Comparison of ENCODE assay signal across 10 cellular contexts in genomic region chr7:21967500-21968099, GRCh38. TPM values are rescaled to one million over a fixed set of nuclear protein-coding genes. Genes with fewer than 3 reads are reported as not detected.
DNase-seq lines count a peak whose midpoint lies in the region; ATAC-seq and TF ChIP-seq lines count a peak whose summit lies in the region.
"Had no signal": no experiment of that assay in that cellular context is flagged by ENCODE, and none has a peak within 500 bp of the region (broad histone marks: within the 10 kb centered on the region; RNA-seq: fewer than 3 reads in every experiment).

No MANE protein-coding gene starts in this region.

- no peak overlapping the region for H3K4me3 Mint-ChIP-seq in activated T-cell treated with anti-CD3 and anti-CD28 coated beads, Interleukin-2, amount 50 U/mL, for 24 hours
- H3K4me3 Mint-ChIP-seq in natural killer cell = peak overlapping the region; percentile 78

- peak overlapping the region; percentile 80; the same call in 1 of the 2 replicates for H2AFZ ChIP-seq in Karpas-422 (ENCODE audit: low read length)

- no peaks in the 10 kb centered on the region for H3K79me2 ChIP-seq in Karpas-422 (ENCODE audit: low read length)

- DNase-seq in NOMO-1 (lab: John Stamatoyannopoulos, UW; ENCODE audit: unreplicated experiment in 2 of 2) = peak; percentile 36 to 37
- DNase-seq in NOMO-1 treated with dmso at 0.1 percent for 144 hours (lab: John Stamatoyannopoulos, UW; ENCODE audit: unreplicated experiment) = no peak
- peak; percentile 67 for DNase-seq in Karpas-422
- peak; percentile 33 for DNase-seq in activated T-cell treated with anti-CD3 and anti-CD28 coated beads, Interleukin-2, amount 50 U/mL, for 24 hours
- peak; percentile 15 for DNase-seq in natural killer cell
- no peak for DNase-seq in AG08396 (ENCODE audit: low spot score)
- DNase-seq: ACHN, posterior cingulate gyrus had no signal

- peak overlapping the region; percentile 99 for H3K27ac ChIP-seq in Karpas-422 (ENCODE audit: low read length)

- no peaks in the 10 kb centered on the region for H3K36me3 Mint-ChIP-seq in activated T-cell treated with anti-CD3 and anti-CD28 coated beads, Interleukin-2, amount 50 U/mL, for 24 hours (ENCODE audit: low read depth)
- no peaks in the 10 kb centered on the region for H3K36me3 Mint-ChIP-seq in natural killer cell

- no peaks in the 10 kb centered on the region for H3K27me3 ChIP-seq in Karpas-422 (ENCODE audit: low read length)

- intact Hi-C loops in natural killer cell (cut with micrococcal nuclease) = no loop called here

- no peaks in the 10 kb centered on the region for H3K9me2 ChIP-seq in Karpas-422 (replicated peaks; ENCODE audit: insufficient read depth, low read length)

- ATAC-seq in natural killer cell = peak; percentile 51 to 82 (median 61)
- no peak for ATAC-seq in GM21576 (IDR thresholded peaks at IDR 0.05; ENCODE audit: unreplicated experiment)
- no peak for ATAC-seq in HG03342 (IDR thresholded peaks at IDR 0.05; ENCODE audit: unreplicated experiment)

- peaks cover 73% of the 10 kb centered on the region for H3K4me1 ChIP-seq in Karpas-422 (ENCODE audit: low read length)

- H3K9ac ChIP-seq in Karpas-422 (ENCODE audit: low read length) = peak overlapping the region; percentile 55

- H3K9me3 Mint-ChIP-seq in activated T-cell treated with anti-CD3 and anti-CD28 coated beads, Interleukin-2, amount 50 U/mL, for 24 hours = no peaks in the 10 kb centered on the region
- H3K9me3 Mint-ChIP-seq in natural killer cell = no peaks in the 10 kb centered on the region

- H3K9me3 ChIP-seq in Karpas-422 (ENCODE audit: low read length) = no peaks in the 10 kb centered on the region

- H3K36me3 ChIP-seq in Karpas-422 (ENCODE audit: insufficient read depth, low read length) = no peaks in the 10 kb centered on the region

- peak overlapping the region; percentile 46; the same call in 1 of the 2 replicates for H3K4me3 ChIP-seq in Karpas-422 (ENCODE audit: low read length)

- no peaks in the 10 kb centered on the region for H3K27me3 Mint-ChIP-seq in activated T-cell treated with anti-CD3 and anti-CD28 coated beads, Interleukin-2, amount 50 U/mL, for 24 hours
- H3K27me3 Mint-ChIP-seq in natural killer cell (ENCODE audit: low read depth in 2 of 2) = peaks cover 11 to 37% of the 10 kb centered on the region in 2 donors

- peak overlapping the region; percentile 80 for H3K4me2 ChIP-seq in Karpas-422 (ENCODE audit: low read depth, low read length, poor library complexity, severe bottlenecking)

- H3K27ac Mint-ChIP-seq in activated T-cell treated with anti-CD3 and anti-CD28 coated beads, Interleukin-2, amount 50 U/mL, for 24 hours = no peak overlapping the region
- H3K27ac Mint-ChIP-seq in natural killer cell = peak overlapping the region in 1 of 2 donors; percentile 80

- TF ChIP-seq CTCF in natural killer cell (IDR thresholded peaks at IDR 0.05) = no peak

- no peaks in the 10 kb centered on the region for H4K20me1 ChIP-seq in Karpas-422 (ENCODE audit: insufficient read depth, low read depth, low read length)

- peaks cover 11% of the 10 kb centered on the region for H3K4me1 Mint-ChIP-seq in activated T-cell treated with anti-CD3 and anti-CD28 coated beads, Interleukin-2, amount 50 U/mL, for 24 hours (ENCODE audit: low read depth)
- H3K4me1 Mint-ChIP-seq in natural killer cell = peaks cover 8 to 10% of the 10 kb centered on the region in 2 donors

RNA-seq across cellular contexts. Expression of gene CDCA7L, which starts 21.9 kb away (rescaled TPM):
- 278 and 314 TPM in 2 replicates for total RNA-seq in Karpas-422 (2014; rRNA removed; shearing (Covaris generic); ENCODE audit: low replicate concordance)
- 1 to 10 TPM; 3.1 to 5.0 (median 4.5) TPM for total RNA-seq in natural killer cell

Comparison
In these comparisons a context has a peak if more than half of its experiments do, and no peak if none do; other contexts are left out.
1. DNase-seq: peak in NOMO-1 (2 of 2), Karpas-422 (single experiment), activated T-cell treated with anti-CD3 and anti-CD28 coated beads, Interleukin-2, amount 50 U/mL, for 24 hours (single experiment) and natural killer cell (single experiment); none in NOMO-1 treated with dmso at 0.1 percent for 144 hours (single experiment) and AG08396 (single experiment).
2. ATAC-seq: peak in natural killer cell (3 of 3); none in GM21576 (single experiment) and HG03342 (single experiment).
3. RNA of gene CDCA7L, which starts 21.9 kb away (total RNA-seq): 278 to 314 TPM in Karpas-422; 3.1 to 5.0 TPM in natural killer cell; every median in the first group is over 10 times any median in the second.